ENCODE assay signal across 1 cellular context in genomic region chr3:58008140-58009025, GRCh38.
TF ChIP-seq lines count a peak whose summit lies in the region.

TSS of gene FLNB (plus strand) at chr3:58008422. CDS start at chr3:58008565, 143 bp downstream.

TF ChIP-seq in K562, 482 proteins besides CTCF, POLR2A, EP300 and RAD21 (continued from another document):
- TF ChIP-seq RERE (CRISPR knock-in tag; IDR thresholded peaks at IDR 0.05; ENCODE audit: borderline replicate concordance): no peak
- no peak for TF ChIP-seq ZNF644 (tag; IDR thresholded peaks at IDR 0.05; ENCODE audit: low read depth)
- TF ChIP-seq E2F6 (IDR thresholded peaks at IDR 0.05; ENCODE audit: borderline replicate concordance in 1 of 2, extremely low read depth in 1 of 2, insufficient read depth in 1 of 2, insufficient read length in 1 of 2, low read depth in 1 of 2, low read length in 1 of 2, poor library complexity in 1 of 2, severe bottlenecking in 1 of 2): peak; percentile 34 to 55
- no peak for TF ChIP-seq ZNF449 (CRISPR knock-in tag; IDR thresholded peaks at IDR 0.05)
- TF ChIP-seq ELF1 (tag; IDR thresholded peaks at IDR 0.05): no peak
